1 cellular context compared by ENCODE assay signal in the genomic region with DNA sequence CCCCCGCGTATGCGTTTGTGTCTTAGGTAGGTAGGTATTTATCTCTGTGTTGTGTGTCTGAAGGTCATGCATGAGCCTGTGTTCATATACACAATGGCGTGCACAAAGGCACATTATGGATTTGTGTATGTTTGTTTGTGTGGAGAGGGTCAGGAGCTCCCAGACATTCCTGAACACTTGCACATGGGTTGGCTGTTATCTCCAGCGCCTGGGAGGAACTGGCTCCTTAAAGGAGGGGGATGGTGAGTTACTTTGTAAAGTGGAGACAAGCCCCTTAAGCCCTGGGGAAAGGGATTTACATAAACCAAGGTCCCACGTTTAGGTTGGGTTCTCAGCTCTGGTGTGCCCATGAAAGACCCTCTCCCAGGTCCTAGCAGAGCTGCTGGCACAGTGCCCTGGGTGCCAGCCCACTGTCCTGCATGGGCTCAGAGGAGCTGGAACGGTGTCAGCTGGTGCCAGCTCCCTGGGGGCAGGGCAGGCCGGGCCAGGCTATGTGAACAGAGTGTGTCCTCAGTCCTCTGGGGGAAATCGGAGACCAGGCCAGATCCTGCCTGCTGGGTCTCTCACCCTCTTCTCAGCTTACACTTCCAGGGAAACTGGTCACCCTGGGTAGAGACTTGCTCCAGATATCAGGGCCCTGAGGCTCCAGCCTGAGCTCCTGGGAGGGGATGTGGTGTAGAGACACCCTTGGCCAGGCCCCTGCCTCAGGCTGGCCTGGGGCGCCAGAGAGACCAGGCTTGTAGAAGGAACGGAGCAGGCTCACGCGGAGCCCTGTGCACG.
TF ChIP-seq lines count a peak whose summit lies in the region.

No MANE protein-coding gene starts in this region.

TF ChIP-seq in GM23338, 12 proteins besides CTCF, POLR2A, EP300 and RAD21:
- TF ChIP-seq ZNF331 (CRISPR knock-in tag; IDR thresholded peaks at IDR 0.05; ENCODE audit: low read depth) (no peak), NANOG (IDR thresholded peaks at IDR 0.05; ENCODE audit: borderline replicate concordance) (no peak), EZH2phosphoT487 (IDR thresholded peaks at IDR 0.05; ENCODE audit: unreplicated experiment) (no peak), ZNF114 (CRISPR knock-in tag; IDR thresholded peaks at IDR 0.05) (no peak), JUNB (IDR thresholded peaks at IDR 0.05; ENCODE audit: unreplicated experiment) (no peak), ZNF462 (CRISPR knock-in tag; IDR thresholded peaks at IDR 0.05) (no peak), CREB1 (CRISPR knock-in tag; IDR thresholded peaks at IDR 0.05; ENCODE audit: low read depth) (no peak), STAT1 (IDR thresholded peaks at IDR 0.05; ENCODE audit: unreplicated experiment) (no peak), EZH2 (IDR thresholded peaks at IDR 0.05; ENCODE audit: low read depth, unreplicated experiment) (no peak), REST (IDR thresholded peaks at IDR 0.05; ENCODE audit: unreplicated experiment) (no peak), POLR2AphosphoS5 (IDR thresholded peaks at IDR 0.05; ENCODE audit: low read depth) (no peak)
- TF ChIP-seq, protein P1, sequence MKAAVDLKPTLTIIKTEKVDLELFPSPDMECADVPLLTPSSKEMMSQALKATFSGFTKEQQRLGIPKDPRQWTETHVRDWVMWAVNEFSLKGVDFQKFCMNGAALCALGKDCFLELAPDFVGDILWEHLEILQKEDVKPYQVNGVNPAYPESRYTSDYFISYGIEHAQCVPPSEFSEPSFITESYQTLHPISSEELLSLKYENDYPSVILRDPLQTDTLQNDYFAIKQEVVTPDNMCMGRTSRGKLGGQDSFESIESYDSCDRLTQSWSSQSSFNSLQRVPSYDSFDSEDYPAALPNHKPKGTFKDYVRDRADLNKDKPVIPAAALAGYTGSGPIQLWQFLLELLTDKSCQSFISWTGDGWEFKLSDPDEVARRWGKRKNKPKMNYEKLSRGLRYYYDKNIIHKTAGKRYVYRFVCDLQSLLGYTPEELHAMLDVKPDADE (IDR thresholded peaks at IDR 0.05): no peak
